In the genomic region with DNA sequence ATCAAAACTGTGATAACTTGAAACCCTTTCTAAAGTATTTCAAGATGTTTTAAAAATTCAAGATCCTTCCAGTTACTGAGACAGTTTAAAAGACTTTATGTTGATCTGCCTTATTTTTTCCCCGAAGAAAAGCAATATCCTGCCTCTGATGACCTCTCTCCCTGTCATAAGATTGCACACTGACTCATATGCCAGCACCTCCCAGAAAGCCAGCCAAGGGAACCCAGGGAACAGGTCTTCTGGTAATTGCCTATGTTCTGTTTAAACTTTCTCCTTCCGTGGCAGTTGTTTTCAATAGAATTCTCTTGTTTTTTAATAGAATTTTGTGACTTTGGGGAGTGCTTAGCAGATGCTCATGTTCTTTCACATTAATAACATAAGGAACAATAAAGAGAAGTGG, we compare ENCODE assay signal across 12 cellular contexts.
DNase-seq lines count a peak whose midpoint lies in the region; ATAC-seq and TF ChIP-seq lines count a peak whose summit lies in the region.
"Had no signal": no experiment of that assay in that cellular context is flagged by ENCODE, and none has a peak within 500 bp of the region (broad histone marks: within the 10 kb centered on the region; RNA-seq: fewer than 3 reads in every experiment).

No MANE protein-coding gene starts in this region.

- no peak overlapping the region for H2AK5ac ChIP-seq in H9 (ENCODE audit: insufficient read length, low read length)

- no CpG with 5 or more reads among the region's 2 CpGs for WGBS in H9 (ENCODE audit: extremely low coverage, insufficient read length, low lambda C conversion rate)

- ATAC-seq in GM21737 (IDR thresholded peaks at IDR 0.05; ENCODE audit: unreplicated experiment) (no peak), T-cell (replicated peaks in 1 of 4) (no peak)
- ATAC-seq: A549 had no signal

- H3K4me3 Mint-ChIP-seq in H9 (no peak overlapping the region), T-cell (no peak overlapping the region)
- H3K4me3 Mint-ChIP-seq: central memory CD8-positive, alpha-beta T cell had no signal

- no peaks in the 10 kb centered on the region for H3K79me1 ChIP-seq in H9 (ENCODE audit: insufficient read depth, low read depth, low read length, poor library complexity, severe bottlenecking)

- no peaks in the 10 kb centered on the region for H3K9me3 ChIP-seq in H9 (ENCODE audit: control insufficient read depth, low read depth, low read length)
- H3K9me3 ChIP-seq: A549 had no signal

- POLR2A ChIA-PET in GM10248 (lab: Yijun Ruan, JAX), result no interaction called here
- POLR2A ChIA-PET in T-cell (lab: Charles Lee), result no interaction called here

- CTCF ChIA-PET in GM10248 (lab: Yijun Ruan, JAX), result interaction anchor here (1.5 kb wide), 1 partner anchor 13 kb away, joined by 5 read pairs; no protein-coding TSS in a partner anchor
- CTCF ChIA-PET in T-cell (lab: Charles Lee), result no interaction called here

- H3K14ac ChIP-seq in H9 (ENCODE audit: insufficient read depth, low read length), result no peak overlapping the region

- H3K4me2 ChIP-seq in H9 (ENCODE audit: insufficient read depth, insufficient read length, low read length), result no peak overlapping the region
- H3K4me2 ChIP-seq: A549 had no signal

- no peak overlapping the region for H2BK15ac ChIP-seq in H9 (ENCODE audit: low read depth, low read length)

- H3K18ac ChIP-seq in H9 (ENCODE audit: insufficient read length, low read depth, low read length), result no peak overlapping the region

- H4K91ac ChIP-seq in H9 (ENCODE audit: insufficient read length, low read depth, low read length), result no peak overlapping the region

- H3K9me3 Mint-ChIP-seq in H9 (no peaks in the 10 kb centered on the region), T-cell (peaks cover 0 to 11% (median 0%) of the 10 kb centered on the region in 3 donors)

- no peak overlapping the region for H3K9ac ChIP-seq in H9 (ENCODE audit: extremely low read depth, insufficient read length, low read length)

- H2BK120ac ChIP-seq in H9 (ENCODE audit: low read depth, low read length, poor library complexity, severe bottlenecking), result no peak overlapping the region

- no peak overlapping the region for H2AFZ ChIP-seq in H9 (ENCODE audit: low read length)

- DNase-seq in A172 (ENCODE audit: low spot score), result peak; percentile 53
- DNase-seq in M059J (ENCODE audit: low read depth), result peak; percentile 75
- DNase-seq in epithelial cell of esophagus (ENCODE audit: low read depth), result peak; percentile 84
- DNase-seq in mucosa of gallbladder (ENCODE audit: low spot score), result peak; percentile 36
- DNase-seq in GM10248 (ENCODE audit: extremely low spot score), result no peak
- no peak for DNase-seq in H9
- DNase-seq in T-cell, result no peak
- DNase-seq: NCI-H446 treated with DMSO at 0.1 percent for 48 hours, T-helper 1 cell had no signal

- H2BK12ac ChIP-seq in H9 (ENCODE audit: insufficient read length, low read depth, low read length), result no peak overlapping the region

- H3K27me3 Mint-ChIP-seq in H9 (ENCODE audit: low read depth), result no peaks in the 10 kb centered on the region
- no peaks in the 10 kb centered on the region for H3K27me3 Mint-ChIP-seq in T-cell
- H3K27me3 Mint-ChIP-seq: central memory CD8-positive, alpha-beta T cell had no signal

- H3K23ac ChIP-seq in H9 (ENCODE audit: insufficient read length, low read depth, low read length), result no peak overlapping the region

- no peak overlapping the region for H3K27ac ChIP-seq in H9 (ENCODE audit: insufficient read length, low read depth, low read length)
- H3K27ac ChIP-seq: A549 had no signal

- no peak overlapping the region for H3K4me3 ChIP-seq in epithelial cell of esophagus (ENCODE audit: low read length)
- H3K4me3 ChIP-seq: A549 had no signal

- no peaks in the 10 kb centered on the region for H4K20me1 ChIP-seq in H9 (ENCODE audit: control insufficient read depth, insufficient read depth, insufficient read length)

- H3K79me2 ChIP-seq in H9 (ENCODE audit: insufficient read depth, low read length), result no peaks in the 10 kb centered on the region

- no peak overlapping the region for H4K5ac ChIP-seq in H9 (ENCODE audit: insufficient read length, low read depth, low read length)

- H3K27me3 ChIP-seq in H9 (ENCODE audit: insufficient read depth, low read length), result no peaks in the 10 kb centered on the region

- H3K27ac Mint-ChIP-seq in H9 (no peak overlapping the region), T-cell (no peak overlapping the region)

- no peaks in the 10 kb centered on the region for H3K4me1 ChIP-seq in H9 (ENCODE audit: insufficient read depth, low read length)

- H3K36me3 Mint-ChIP-seq in H9 (ENCODE audit: insufficient read depth in 1 of 3, low read depth in 3 of 3) (no peaks in the 10 kb centered on the region), T-cell (no peaks in the 10 kb centered on the region)

- H3T11ph ChIP-seq in H9 (ENCODE audit: low read length), result no peak overlapping the region

- no peak overlapping the region for H2BK20ac ChIP-seq in H9 (ENCODE audit: low read depth, low read length, poor library complexity, severe bottlenecking)

- no peaks in the 10 kb centered on the region for H3K23me2 ChIP-seq in H9 (ENCODE audit: insufficient read length, low read depth, low read length, poor library complexity, severe bottlenecking)

- no peak overlapping the region for H3K4ac ChIP-seq in H9 (ENCODE audit: low read depth, low read length)

- H2BK5ac ChIP-seq in H9 (ENCODE audit: insufficient read length, low read length), result no peak overlapping the region

- H4K8ac ChIP-seq in H9 (replicated peaks; ENCODE audit: insufficient read length, low read depth, low read length), result no peak overlapping the region

- no peaks in the 10 kb centered on the region for H3K4me1 Mint-ChIP-seq in H9
- H3K4me1 Mint-ChIP-seq in T-cell, result no peaks in the 10 kb centered on the region
- H3K4me1 Mint-ChIP-seq: central memory CD8-positive, alpha-beta T cell had no signal

- no peak overlapping the region for H3K56ac ChIP-seq in H9 (ENCODE audit: insufficient read length, low read depth, low read length)

- no peak for TF ChIP-seq CTCF in epithelial cell of esophagus (IDR thresholded peaks at IDR 0.05; ENCODE audit: insufficient read depth, low read depth, low read length, missing control alignments)
- no peak for TF ChIP-seq CTCF in GM10248 (IDR thresholded peaks at IDR 0.05; ENCODE audit: control extremely low read depth, extremely low read depth, low read depth, missing control alignments)
- TF ChIP-seq CTCF in H9 (conservative IDR thresholded peaks at IDR 0.05), result no peak

Comparison
In these comparisons a context has a peak if more than half of its experiments do, and no peak if none do; other contexts are left out.
1. DNase-seq: peak in A172 (single experiment), M059J (single experiment), epithelial cell of esophagus (single experiment) and mucosa of gallbladder (single experiment); none in GM10248 (single experiment), H9 (single experiment) and T-cell (0 of 34).